Comparison of ENCODE assay signal across 3 cellular contexts in the genomic region with DNA sequence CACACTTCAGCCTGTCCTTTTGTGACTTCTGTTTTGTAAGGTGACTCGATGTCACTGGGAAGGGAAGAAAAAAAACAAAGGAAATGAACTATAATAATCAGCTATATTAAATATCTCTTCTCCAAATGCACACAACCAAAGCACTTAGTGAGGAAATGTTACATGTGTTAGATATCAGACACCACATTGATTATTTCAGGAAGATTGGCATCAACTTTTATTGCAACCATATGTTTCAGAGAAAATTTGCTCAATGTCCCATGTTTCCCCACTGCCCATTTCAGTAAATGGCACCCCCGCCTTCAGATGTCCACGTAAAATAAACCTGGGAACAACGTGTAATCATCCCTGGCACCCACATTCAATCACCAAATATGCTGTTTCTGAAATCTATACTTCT.
"Had no signal": no experiment of that assay in that cellular context is flagged by ENCODE, and none has a peak within 500 bp of the region (broad histone marks: within the 10 kb centered on the region; RNA-seq: fewer than 3 reads in every experiment).

No MANE protein-coding gene starts in this region.

- H3K4me3 ChIP-seq: GM12878 had no signal

- ATAC-seq: GM12878 had no signal

- DNase-seq: GDM1, GF-D8 had no signal
